In genomic region chr19:33303791-33304759, GRCh38 we compare ENCODE assay signal across 9 cellular contexts. TPM values are rescaled to one million over a fixed set of nuclear protein-coding genes. Genes with fewer than 3 reads are reported as not detected.
A peak's percentile ranks its signal among the peaks of the same experiment; 100 is the strongest.
DNase-seq lines count a peak whose midpoint lies in the region; ATAC-seq, FAIRE-seq and TF ChIP-seq lines count a peak whose summit lies in the region.
"Had no signal": no experiment of that assay in that cellular context is flagged by ENCODE, and none has a peak within 500 bp of the region (broad histone marks: within the 10 kb centered on the region; RNA-seq: fewer than 3 reads in every experiment).

No MANE protein-coding gene starts in this region.

- in situ Hi-C loops in GM13977 (cut with MboI; ENCODE audit: low pct_unique_long_range_greater_than_20kb, low sequenced_read_pairs, unreplicated experiment) (no loop called here), GM12878 (cut with MboI) (no loop called here)

- SMC1A ChIA-PET in GM12878 (lab: Charles Lee; ENCODE audit: uncharacterized antibody, unreplicated experiment): no interaction called here

- POLR2A ChIA-PET in GM12878 (lab: Charles Lee): no interaction called here
- POLR2A ChIA-PET in activated CD4-positive, alpha-beta memory T cell treated with anti-CD3 and anti-CD28 coated beads for 36 hours (lab: Charles Lee): interaction anchor here (2.1 kb wide), 1 partner anchor 69 kb away, joined by 10 read pairs; the partner anchor contains the start of gene CEBPG

- FAIRE-seq in GM12878 (lab: Jason Lieb, UNC): no peak

- no TSS peak for BruUV-seq in GM12878 (replicated peaks; lab: Mats Ljungman, UMichigan)

- no peaks in the 10 kb centered on the region for H3K79me2 ChIP-seq in GM12878 (ENCODE audit: control insufficient read depth, insufficient read depth, low read length)

- H2AFZ ChIP-seq in GM12878 (ENCODE audit: control insufficient read depth, low read depth, low read length): peak overlapping the region; percentile 10; the same call in 1 of the 2 replicates

- RAD21 ChIA-PET in GM12878 (lab: Charles Lee; ENCODE audit: unreplicated experiment): no interaction called here

- no peaks in the 10 kb centered on the region for H4K20me1 ChIP-seq in GM12878 (ENCODE audit: control insufficient read depth, insufficient read depth)

- peak overlapping the region; percentile 83 for H3K4me2 ChIP-seq in GM12878 (ENCODE audit: control insufficient read depth, insufficient read depth)
- H3K4me2 ChIP-seq in skeletal muscle satellite cell (ENCODE audit: low read length): peak overlapping the region; percentile 94

- WGBS in GM12878 (ENCODE audit: insufficient coverage, insufficient replicate concordance, low lambda C conversion rate, missing lambda C conversion rate): 39% methylated on average over 44 of the region's 47 CpGs

- DNase-seq in GM13977 (ENCODE audit: low spot score) (peak; percentile 42), GM12878 (ENCODE audit: low read depth, low spot score) (no peak), islet precursor cell (peak; percentile 47), amniotic stem cell (lab: John Stamatoyannopoulos, UW) (no peak)
- DNase-seq in activated CD4-positive, alpha-beta memory T cell treated with anti-CD3 and anti-CD28 coated beads for 36 hours: no peak
- no peak for DNase-seq in activated CD4-positive, alpha-beta T cell treated with anti-CD3 and anti-CD28 coated beads for 4 hours
- DNase-seq: NCI-H748 treated with DMSO at 0.1 percent for 48 hours had no signal

- H3K4me1 ChIP-seq in GM12878 (ENCODE audit: control insufficient read depth, insufficient read depth, low read length): peaks cover 3% of the 10 kb centered on the region; the same call in 1 of the 2 replicates
- H3K4me1 ChIP-seq in skeletal muscle satellite cell (ENCODE audit: control insufficient read depth, insufficient read depth, low read length): peaks cover 6% of the 10 kb centered on the region

- H3K4me3 Mint-ChIP-seq in activated CD4-positive, alpha-beta memory T cell treated with anti-CD3 and anti-CD28 coated beads for 36 hours: no peak overlapping the region

- no peak for TF ChIP-seq RAD21 in GM12878 (IDR thresholded peaks at IDR 0.05; ENCODE audit: insufficient read depth, low read depth, low read length)

- TF ChIP-seq EP300 in GM12878 (IDR thresholded peaks at IDR 0.05; ENCODE audit: borderline replicate concordance in 1 of 2, control insufficient read depth in 1 of 2, low read depth in 2 of 2, low read length in 2 of 2): no peak

- H3K4me3 ChIP-seq in GM12878: no peak overlapping the region
- H3K4me3 ChIP-seq in skeletal muscle satellite cell (ENCODE audit: low read length): peak overlapping the region; percentile 80

- H3K36me3 ChIP-seq in GM12878 (ENCODE audit: control insufficient read depth in 2 of 2, insufficient read depth in 2 of 2, low read length in 1 of 2) (no peaks in the 10 kb centered on the region), skeletal muscle satellite cell (ENCODE audit: insufficient read depth, low read length) (no peaks in the 10 kb centered on the region)

- H3K9ac ChIP-seq in GM12878 (ENCODE audit: control insufficient read depth, insufficient read depth, low read length): no peak overlapping the region
- H3K9ac ChIP-seq in skeletal muscle satellite cell (ENCODE audit: low read depth, low read length): no peak overlapping the region

- no peak for TF ChIP-seq POLR2A in GM12878 (IDR thresholded peaks at IDR 0.05; ENCODE audit: low read depth, low read length)

- peaks cover 29% of the 10 kb centered on the region for H3K27me3 Mint-ChIP-seq in activated CD4-positive, alpha-beta memory T cell treated with anti-CD3 and anti-CD28 coated beads for 36 hours

- intact Hi-C loops in GM12878 (cut with micrococcal nuclease; ENCODE audit: unreplicated experiment): no loop called here
- intact Hi-C loops in activated CD4-positive, alpha-beta memory T cell treated with anti-CD3 and anti-CD28 coated beads for 36 hours (cut with micrococcal nuclease): loop anchor here (2.0 kb wide), 2 partner anchors 69 kb away; partner anchors contain the start of gene CEBPG

- ATAC-seq in GM12878 (no peak), GM18870 (IDR thresholded peaks at IDR 0.05; ENCODE audit: unreplicated experiment) (no peak)

- H3K9me3 Mint-ChIP-seq in activated CD4-positive, alpha-beta memory T cell treated with anti-CD3 and anti-CD28 coated beads for 36 hours: no peaks in the 10 kb centered on the region

- no peaks in the 10 kb centered on the region for H3K36me3 Mint-ChIP-seq in activated CD4-positive, alpha-beta memory T cell treated with anti-CD3 and anti-CD28 coated beads for 36 hours

- H3K27ac Mint-ChIP-seq in activated CD4-positive, alpha-beta memory T cell treated with anti-CD3 and anti-CD28 coated beads for 36 hours: no peak overlapping the region

- no peak overlapping the region for H3K27ac ChIP-seq in GM12878 (ENCODE audit: control insufficient read depth, insufficient read depth)

- H3K27me3 ChIP-seq in GM12878 (replicated peaks in 1 of 2; ENCODE audit: control insufficient read depth in 2 of 2, insufficient read depth in 2 of 2, low read length in 1 of 2): peaks cover 6 to 11% of the 10 kb centered on the region in 2 experiments; a peak in 3 of 4 replicates
- H3K27me3 ChIP-seq in skeletal muscle satellite cell (ENCODE audit: control insufficient read depth, insufficient read depth, low read length): peaks cover 73% of the 10 kb centered on the region

- CTCF ChIA-PET in GM12878 (lab: Yijun Ruan, JAX): no interaction called here
- CTCF ChIA-PET in activated CD4-positive, alpha-beta memory T cell treated with anti-CD3 and anti-CD28 coated beads for 36 hours (lab: Charles Lee): interaction anchor here (1.1 to 5.6 kb wide), 5 partner anchors 23 to 112 kb away, joined by 3 to 40 read pairs (median 10); partner anchors contain the start of gene CEBPG

- TF ChIP-seq CTCF in GM13977 (IDR thresholded peaks at IDR 0.05; ENCODE audit: extremely low read depth, insufficient read depth, missing control alignments): no peak
- TF ChIP-seq CTCF in GM12878 (IDR thresholded peaks at IDR 0.05 in 2 of 3, conservative IDR thresholded peaks at IDR 0.05 in 1 of 3; ENCODE audit: control insufficient read depth in 2 of 3, extremely low read depth in 1 of 3, insufficient read depth in 1 of 3, low read depth in 3 of 3, low read length in 3 of 3): no peak

- H3K9me3 ChIP-seq in GM12878 (replicated peaks; ENCODE audit: control insufficient read depth, insufficient read depth, low read length): no peaks in the 10 kb centered on the region; the same call in 2 of the 3 replicates
- H3K9me3 ChIP-seq in skeletal muscle satellite cell (replicated peaks; ENCODE audit: low read length): no peaks in the 10 kb centered on the region

- H3K4me1 Mint-ChIP-seq in activated CD4-positive, alpha-beta memory T cell treated with anti-CD3 and anti-CD28 coated beads for 36 hours (ENCODE audit: low read depth): no peaks in the 10 kb centered on the region

TF ChIP-seq in GM12878, 131 proteins besides CTCF, POLR2A, EP300 and RAD21 (continues in another document):
- no peak for TF ChIP-seq CREM (IDR thresholded peaks at IDR 0.05; ENCODE audit: low read depth)
- no peak for TF ChIP-seq CEBPB (IDR thresholded peaks at IDR 0.05; ENCODE audit: borderline replicate concordance in 1 of 2, low read depth in 2 of 2, low read length in 2 of 2)
- TF ChIP-seq CHD2 (IDR thresholded peaks at IDR 0.05; ENCODE audit: borderline replicate concordance, low read depth, low read length): no peak
- no peak for TF ChIP-seq BMI1 (IDR thresholded peaks at IDR 0.05; ENCODE audit: borderline replicate concordance)
- no peak for TF ChIP-seq NR2C1 (IDR thresholded peaks at IDR 0.05)
- no peak for TF ChIP-seq E4F1 (IDR thresholded peaks at IDR 0.05; ENCODE audit: borderline replicate concordance, partially characterized antibody)
- no peak for TF ChIP-seq YY1 (IDR thresholded peaks at IDR 0.05; ENCODE audit: low read depth, low read length)
- TF ChIP-seq WRNIP1 (IDR thresholded peaks at IDR 0.05; ENCODE audit: borderline replicate concordance, low read depth, low read length): no peak
- TF ChIP-seq TARDBP (IDR thresholded peaks at IDR 0.05; ENCODE audit: borderline replicate concordance): no peak

RNA-seq across cellular contexts. Expression of gene CEBPA, which starts 1.7 kb away (rescaled TPM):
- 0.22 TPM in 1 of 2 replicates, not detected in the other for total RNA-seq in GM12878 (2013; cell fraction: nucleolus; rRNA removed)
- total RNA-seq in GM12878 (2014; rRNA removed) (0.17 and 0.22 TPM in 2 replicates), GM12878 (2014; rRNA removed; fragmentation: Illumina TruSeq; extraction: Trizol) (0.09 TPM in 1 of 2 replicates, not detected in the other), GM12878 (2021) (0.32 and 0.36 TPM in 2 replicates)
- not detected for polyA plus RNA-seq in GM12878 (2011; ENCODE audit: low read depth)
- polyA plus RNA-seq in GM12878 (2011; rRNA removed) (0.05 and 0.13 TPM in 2 replicates), GM12878 (2014; fragmentation: Illumina TruSeq; extraction: Trizol) (0.04 TPM in 1 of 2 replicates, not detected in the other), GM12878 (2014; fragmentation: Nextera tagmentation; extraction: Ambion mirVana) (not detected), GM12878 (2014; rRNA removed) (0.05 and 0.18 TPM in 2 replicates), GM12878 (2016; fragmentation: Nextera tagmentation; extraction: Ambion mirVana) (not detected)
- 0.06 and 0.13 TPM in 2 replicates for polyA plus RNA-seq in GM12878 (2011; cell fraction: cytosol; rRNA removed)
- polyA plus RNA-seq in GM12878 (2011; cell fraction: nucleus; rRNA removed): 0.09 and 0.12 TPM in 2 replicates
- polyA plus RNA-seq in GM12878 (2012): 0.15 and 0.24 TPM in 2 replicates
- polyA minus RNA-seq in GM12878 (2011; rRNA and poly(A)+ RNA removed): 0.10 and 0.15 TPM in 2 replicates
- 0.40 TPM in 1 of 2 replicates, not detected in the other for polyA minus RNA-seq in GM12878 (2011; cell fraction: cytosol; rRNA and poly(A)+ RNA removed)
- 0.24 and 0.57 TPM in 2 replicates for polyA minus RNA-seq in GM12878 (2011; cell fraction: nucleus; rRNA and poly(A)+ RNA removed)
- total RNA-seq in skeletal muscle satellite cell (2012; rRNA removed): 0.44 and 0.51 TPM in 2 replicates
- under 1 TPM; 0.22 to 0.33 TPM for total RNA-seq in activated CD4-positive, alpha-beta memory T cell treated with anti-CD3 and anti-CD28 coated beads for 36 hours

Comparison
In these comparisons a context has a peak if more than half of its experiments do, and no peak if none do; other contexts are left out.
1. DNase-seq: peak in GM13977 (single experiment) and islet precursor cell (single experiment); none in GM12878 (single experiment), activated CD4-positive, alpha-beta memory T cell treated with anti-CD3 and anti-CD28 coated beads for 36 hours (single experiment), amniotic stem cell (single experiment) and activated CD4-positive, alpha-beta T cell treated with anti-CD3 and anti-CD28 coated beads for 4 hours (0 of 2).